Comparison of ENCODE assay signal across 1 cellular context in genomic region chr17:75896360-75897075, GRCh38.
A peak's percentile ranks its signal among the peaks of the same experiment; 100 is the strongest.
TF ChIP-seq lines count a peak whose summit lies in the region.

Gene TRIM65 (minus strand): TSS chr17:75896951. CDS start chr17:75896937, 14 bp downstream.

TF ChIP-seq in HepG2, 621 proteins besides CTCF, POLR2A, EP300 and RAD21 (continued from another document and continues in another):
- TF ChIP-seq ZNF687 (CRISPR knock-in tag; IDR thresholded peaks at IDR 0.05) (peak; percentile 85), ZFP41 (CRISPR knock-in tag; IDR thresholded peaks at IDR 0.05; ENCODE audit: borderline replicate concordance) (0 out of 2 replicates have a peak, but pooled peaks have one; percentile 15), BORCS8-MEF2B (CRISPR knock-in tag; IDR thresholded peaks at IDR 0.05) (peak; percentile 89), ZNF768 (CRISPR knock-in tag; IDR thresholded peaks at IDR 0.05) (peak; percentile 42; the same call in 1 of the 2 replicates), ZNF652 (CRISPR knock-in tag; IDR thresholded peaks at IDR 0.05; ENCODE audit: borderline replicate concordance, low read depth) (no peak), ZNF564 (CRISPR knock-in tag; IDR thresholded peaks at IDR 0.05) (peak; percentile 58; the same call in 1 of the 2 replicates), ARNT2 (CRISPR knock-in tag; IDR thresholded peaks at IDR 0.05; ENCODE audit: low read depth) (peak; percentile 81), MTERF4 (CRISPR knock-in tag; IDR thresholded peaks at IDR 0.05) (peak; percentile 66; the same call in 1 of the 2 replicates), ZNF747 (CRISPR knock-in tag; IDR thresholded peaks at IDR 0.05; ENCODE audit: borderline replicate concordance) (no peak), BRD4 (CRISPR knock-in tag; IDR thresholded peaks at IDR 0.05) (peak; percentile 85; the same call in 1 of the 2 replicates), SSRP1 (CRISPR knock-in tag; IDR thresholded peaks at IDR 0.05) (peak; percentile 33; the same call in 1 of the 2 replicates), CREB3 (CRISPR knock-in tag; IDR thresholded peaks at IDR 0.05) (peak; percentile 71; the same call in 1 of the 2 replicates), ESRRA (CRISPR knock-in tag; IDR thresholded peaks at IDR 0.05; ENCODE audit: low read depth) (0 out of 2 replicates have a peak, but pooled peaks have one; percentile 13), ZNF788 (CRISPR knock-in tag; IDR thresholded peaks at IDR 0.05; ENCODE audit: borderline replicate concordance) (peak; percentile 79; the same call in 1 of the 2 replicates), ZSCAN29 (CRISPR knock-in tag; conservative IDR thresholded peaks at IDR 0.05) (no peak; the same call in 1 of the 2 replicates), ZNF781 (CRISPR knock-in tag; IDR thresholded peaks at IDR 0.05; ENCODE audit: borderline replicate concordance, not compliant biosample characterization) (no peak), ZNF501 (CRISPR knock-in tag; IDR thresholded peaks at IDR 0.05) (peak; percentile 59; the same call in 1 of the 2 replicates), NCOA2 (CRISPR knock-in tag; IDR thresholded peaks at IDR 0.05) (peak; percentile 47; the same call in 1 of the 2 replicates), DZIP1 (CRISPR knock-in tag; IDR thresholded peaks at IDR 0.05) (peak; percentile 86), SETDB1 (CRISPR knock-in tag; IDR thresholded peaks at IDR 0.05; ENCODE audit: borderline replicate concordance) (no peak), MIER2 (CRISPR knock-in tag; IDR thresholded peaks at IDR 0.05) (no peak), ZNF101 (CRISPR knock-in tag; IDR thresholded peaks at IDR 0.05; ENCODE audit: borderline replicate concordance, low read depth) (0 out of 2 replicates have a peak, but pooled peaks have one; percentile 55), ZNF142 (CRISPR knock-in tag; IDR thresholded peaks at IDR 0.05) (0 out of 2 replicates have a peak, but pooled peaks have one; percentile 54), ZNF800 (CRISPR knock-in tag; IDR thresholded peaks at IDR 0.05) (peak; percentile 66; the same call in 1 of the 2 replicates)
- TF ChIP-seq, protein P1, sequence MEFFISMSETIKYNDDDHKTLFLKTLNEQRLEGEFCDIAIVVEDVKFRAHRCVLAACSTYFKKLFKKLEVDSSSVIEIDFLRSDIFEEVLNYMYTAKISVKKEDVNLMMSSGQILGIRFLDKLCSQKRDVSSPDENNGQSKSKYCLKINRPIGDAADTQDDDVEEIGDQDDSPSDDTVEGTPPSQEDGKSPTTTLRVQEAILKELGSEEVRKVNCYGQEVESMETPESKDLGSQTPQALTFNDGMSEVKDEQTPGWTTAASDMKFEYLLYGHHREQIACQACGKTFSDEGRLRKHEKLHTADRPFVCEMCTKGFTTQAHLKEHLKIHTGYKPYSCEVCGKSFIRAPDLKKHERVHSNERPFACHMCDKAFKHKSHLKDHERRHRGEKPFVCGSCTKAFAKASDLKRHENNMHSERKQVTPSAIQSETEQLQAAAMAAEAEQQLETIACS (CRISPR knock-in tag; IDR thresholded peaks at IDR 0.05), result 0 out of 2 replicates have a peak, but pooled peaks have one; percentile 23
- TF ChIP-seq, protein P2, sequence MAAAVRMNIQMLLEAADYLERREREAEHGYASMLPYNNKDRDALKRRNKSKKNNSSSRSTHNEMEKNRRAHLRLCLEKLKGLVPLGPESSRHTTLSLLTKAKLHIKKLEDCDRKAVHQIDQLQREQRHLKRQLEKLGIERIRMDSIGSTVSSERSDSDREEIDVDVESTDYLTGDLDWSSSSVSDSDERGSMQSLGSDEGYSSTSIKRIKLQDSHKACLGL (CRISPR knock-in tag; IDR thresholded peaks at IDR 0.05), result peak; percentile 79
- TF ChIP-seq, protein P3, sequence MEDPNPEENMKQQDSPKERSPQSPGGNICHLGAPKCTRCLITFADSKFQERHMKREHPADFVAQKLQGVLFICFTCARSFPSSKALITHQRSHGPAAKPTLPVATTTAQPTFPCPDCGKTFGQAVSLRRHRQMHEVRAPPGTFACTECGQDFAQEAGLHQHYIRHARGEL (CRISPR knock-in tag; IDR thresholded peaks at IDR 0.05), result no peak
- TF ChIP-seq, protein P4, sequence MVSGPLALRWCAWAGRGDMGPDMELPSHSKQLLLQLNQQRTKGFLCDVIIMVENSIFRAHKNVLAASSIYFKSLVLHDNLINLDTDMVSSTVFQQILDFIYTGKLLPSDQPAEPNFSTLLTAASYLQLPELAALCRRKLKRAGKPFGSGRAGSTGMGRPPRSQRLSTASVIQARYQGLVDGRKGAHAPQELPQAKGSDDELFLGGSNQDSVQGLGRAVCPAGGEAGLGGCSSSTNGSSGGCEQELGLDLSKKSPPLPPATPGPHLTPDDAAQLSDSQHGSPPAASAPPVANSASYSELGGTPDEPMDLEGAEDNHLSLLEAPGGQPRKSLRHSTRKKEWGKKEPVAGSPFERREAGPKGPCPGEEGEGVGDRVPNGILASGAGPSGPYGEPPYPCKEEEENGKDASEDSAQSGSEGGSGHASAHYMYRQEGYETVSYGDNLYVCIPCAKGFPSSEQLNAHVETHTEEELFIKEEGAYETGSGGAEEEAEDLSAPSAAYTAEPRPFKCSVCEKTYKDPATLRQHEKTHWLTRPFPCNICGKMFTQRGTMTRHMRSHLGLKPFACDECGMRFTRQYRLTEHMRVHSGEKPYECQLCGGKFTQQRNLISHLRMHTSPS (CRISPR knock-in tag; IDR thresholded peaks at IDR 0.05; ENCODE audit: low read depth), result no peak
- TF ChIP-seq, protein P5, sequence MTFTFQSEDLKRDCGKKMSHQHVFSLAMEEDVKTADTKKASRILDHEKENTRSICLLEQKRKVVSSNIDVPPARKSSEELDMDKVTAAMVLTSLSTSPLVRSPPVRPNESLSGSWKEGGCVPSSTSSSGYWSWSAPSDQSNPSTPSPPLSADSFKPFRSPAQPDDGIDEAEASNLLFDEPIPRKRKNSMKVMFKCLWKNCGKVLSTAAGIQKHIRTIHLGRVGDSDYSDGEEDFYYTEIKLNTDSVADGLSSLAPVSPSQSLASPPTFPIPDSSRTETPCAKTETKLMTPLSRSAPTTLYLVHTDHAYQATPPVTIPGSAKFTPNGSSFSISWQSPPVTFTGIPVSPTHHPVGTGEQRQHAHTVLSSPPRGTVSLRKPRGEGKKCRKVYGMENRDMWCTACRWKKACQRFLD (CRISPR knock-in tag; IDR thresholded peaks at IDR 0.05; ENCODE audit: borderline replicate concordance), result 0 out of 2 replicates have a peak, but pooled peaks have one; percentile 50
